Comparison of ENCODE assay signal across 1 cellular context in genomic region chr4:144703494-144703893, GRCh38.
TF ChIP-seq lines count a peak whose summit lies in the region.

No MANE protein-coding gene starts in this region.

TF ChIP-seq in WTC11, 78 proteins besides CTCF, POLR2A, EP300 and RAD21 (continued from another document):
- TF ChIP-seq ARID4B (CRISPR knock-in tag; IDR thresholded peaks at IDR 0.05; ENCODE audit: borderline replicate concordance) (no peak), ATF1 (CRISPR knock-in tag; IDR thresholded peaks at IDR 0.05) (no peak)
